ENCODE assay signal across 13 cellular contexts in the genomic region with DNA sequence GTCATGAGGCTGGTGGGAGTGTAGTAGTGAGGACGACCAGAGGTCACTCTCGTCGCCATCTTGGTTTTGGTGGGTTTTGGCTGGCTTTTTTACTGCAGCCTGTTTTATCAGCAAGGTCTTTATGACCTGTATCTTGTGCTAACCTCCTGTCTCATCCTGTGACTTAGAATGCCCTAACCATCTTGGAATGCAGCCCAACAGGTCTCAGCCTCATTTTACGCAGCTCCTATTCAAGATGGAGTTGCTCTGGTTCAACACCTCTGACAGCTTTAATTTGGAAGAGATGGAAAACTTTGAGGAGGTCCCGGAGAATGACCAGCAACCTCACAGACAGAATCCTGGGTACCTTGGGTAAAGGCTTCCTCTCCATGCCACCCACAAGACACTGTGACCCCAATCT. TPM values are rescaled to one million over a fixed set of nuclear protein-coding genes. Genes with fewer than 3 reads are reported as not detected.
"Had no signal": no experiment of that assay in that cellular context is flagged by ENCODE, and none has a peak within 500 bp of the region (broad histone marks: within the 10 kb centered on the region; RNA-seq: fewer than 3 reads in every experiment).

No MANE protein-coding gene starts in this region.

RNA-seq across cellular contexts. Expression of a gene that starts 10.4 kb away (rescaled TPM):
- total RNA-seq: naive thymus-derived CD4-positive, alpha-beta T cell; naive thymus-derived CD8-positive, alpha-beta T cell; natural killer cell; natural killer cell treated with Interleukin-12 subunit alpha and Interleukin-12 subunit beta and Interleukin-15 and Interleukin-18, amount 100 ng/mL, for 72 hours; neural crest cell; osteocyte; progenitor cell of endocrine pancreas; pulmonary artery endothelial cell; renal cortical epithelial cell; right atrium auricular region; right cardiac atrium; sigmoid colon; skeletal muscle tissue had no signal
- polyA plus RNA-seq: naive thymus-derived CD4-positive, alpha-beta T cell; naive thymus-derived CD8-positive, alpha-beta T cell; right cardiac atrium had no signal
